In the genomic region with DNA sequence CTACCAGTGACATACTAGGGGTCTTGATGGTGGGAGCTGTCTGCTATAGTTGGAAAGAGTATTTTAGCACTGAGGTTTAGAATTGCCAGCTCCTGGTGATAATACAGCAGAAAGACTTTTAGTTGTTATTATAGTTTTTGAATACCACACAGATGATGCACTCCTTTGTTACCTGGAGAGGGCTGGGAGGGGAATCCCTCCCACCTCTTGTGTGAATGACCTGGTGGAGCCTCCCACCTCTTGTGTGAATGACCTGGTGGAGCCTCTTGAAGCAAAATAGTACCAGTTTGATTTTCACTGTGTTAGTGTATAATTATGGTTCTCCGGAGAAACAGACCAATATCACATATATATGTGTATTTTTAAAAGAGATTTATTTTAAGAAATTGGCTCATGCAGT, we compare ENCODE assay signal across 20 cellular contexts. TPM values are rescaled to one million over a fixed set of nuclear protein-coding genes. Genes with fewer than 3 reads are reported as not detected.
DNase-seq lines count a peak whose midpoint lies in the region; ATAC-seq and TF ChIP-seq lines count a peak whose summit lies in the region.
"Had no signal": no experiment of that assay in that cellular context is flagged by ENCODE, and none has a peak within 500 bp of the region (broad histone marks: within the 10 kb centered on the region; RNA-seq: fewer than 3 reads in every experiment).

No MANE protein-coding gene starts in this region.

- H3K9me3 Mint-ChIP-seq in CD4-positive, alpha-beta memory T cell = no peaks in the 10 kb centered on the region
- H3K9me3 Mint-ChIP-seq: activated T-helper 2 cell treated with anti-CD3 and anti-CD28 coated beads, Interferon-gamma antibody, Interleukin-2, Interleukin-4, amounts not matched to agents 10 μg/mL and 5 μg/mL and 100 μg/mL, durations not matched to agents 14 hours and 24 hours and 36 hours; naive thymus-derived CD8-positive, alpha-beta T cell had no signal

- no peak overlapping the region for H3K27ac Mint-ChIP-seq in CD4-positive, alpha-beta memory T cell
- H3K27ac Mint-ChIP-seq: activated T-helper 2 cell treated with anti-CD3 and anti-CD28 coated beads, Interferon-gamma antibody, Interleukin-2, Interleukin-4, amounts not matched to agents 10 μg/mL and 5 μg/mL and 100 μg/mL, durations not matched to agents 14 hours and 24 hours and 36 hours; T-helper 1 cell treated with Interleukin-12 subunit alpha and Interleukin-12 subunit beta and Interleukin-4 antibody, amounts not matched to agents 30 μg/mL and 1 μg/mL, for 36 hours had no signal

- H3K27me3 ChIP-seq in SK-N-SH (ENCODE audit: insufficient read depth) (no peaks in the 10 kb centered on the region), rectal smooth muscle tissue (ENCODE audit: control insufficient read depth, insufficient read depth, low read length) (no peaks in the 10 kb centered on the region), testis (no peaks in the 10 kb centered on the region)
- H3K27me3 ChIP-seq in CD4-positive, alpha-beta memory T cell (ENCODE audit: insufficient read depth, low read length) = no peaks in the 10 kb centered on the region
- H3K27me3 ChIP-seq: BLaER1, pancreas, tibial nerve had no signal

- no peak overlapping the region for H3K9ac ChIP-seq in SK-N-SH
- H3K9ac ChIP-seq in rectal smooth muscle tissue (ENCODE audit: low read length) = no peak overlapping the region
- H3K9ac ChIP-seq: BLaER1 had no signal

- H3K27ac ChIP-seq in SK-N-SH (ENCODE audit: low read depth in 2 of 2, low read length in 1 of 2) (peak overlapping the region; percentile 54 to 73; a peak in 3 of 4 replicates), rectal smooth muscle tissue (ENCODE audit: low read depth, low read length) (peak overlapping the region; percentile 21), testis (no peak overlapping the region)
- H3K27ac ChIP-seq in CD4-positive, alpha-beta memory T cell (ENCODE audit: low read depth, low read length) = no peak overlapping the region
- H3K27ac ChIP-seq: BLaER1, pancreas had no signal

- WGBS in SK-N-SH (ENCODE audit: low lambda C conversion rate) = 100% methylated on average over 1 of the region's 1 CpG
- 86 to 100% methylated on average over 1 of the region's 1 CpG for WGBS in testis, 2 donors

- H3K4me1 Mint-ChIP-seq in CD4-positive, alpha-beta memory T cell = peaks cover 23 to 34% (median 29%) of the 10 kb centered on the region in 4 donors

- H3K4me3 Mint-ChIP-seq in CD4-positive, alpha-beta memory T cell = no peak overlapping the region
- H3K4me3 Mint-ChIP-seq: naive thymus-derived CD8-positive, alpha-beta T cell; T-helper 1 cell treated with Interleukin-12 subunit alpha and Interleukin-12 subunit beta and Interleukin-4 antibody, amounts not matched to agents 30 μg/mL and 1 μg/mL, for 36 hours had no signal

- H3K9me3 ChIP-seq in SK-N-SH (no peaks in the 10 kb centered on the region), testis (no peaks in the 10 kb centered on the region)
- no peaks in the 10 kb centered on the region for H3K9me3 ChIP-seq in CD4-positive, alpha-beta memory T cell (ENCODE audit: control insufficient read depth in 1 of 2, low read length in 2 of 2)
- H3K9me3 ChIP-seq: BLaER1, pancreas, tibial nerve had no signal

- peaks cover 15 to 25% of the 10 kb centered on the region in 2 experiments; a peak in 2 of 4 replicates for H3K4me1 ChIP-seq in SK-N-SH (ENCODE audit: control insufficient read depth in 1 of 2, insufficient read depth in 2 of 2, low read depth in 1 of 2, low read length in 1 of 2)
- peaks cover 30% of the 10 kb centered on the region for H3K4me1 ChIP-seq in rectal smooth muscle tissue (ENCODE audit: control insufficient read depth, insufficient read depth, low read length)
- peaks cover 14% of the 10 kb centered on the region for H3K4me1 ChIP-seq in testis
- peaks cover 18% of the 10 kb centered on the region for H3K4me1 ChIP-seq in CD4-positive, alpha-beta memory T cell (ENCODE audit: insufficient read depth, low read length)

- H3K9me2 ChIP-seq in SK-N-SH = no peaks in the 10 kb centered on the region

- no peak for TF ChIP-seq POLR2A in testis (IDR thresholded peaks at IDR 0.05)

- no peaks in the 10 kb centered on the region for H3K27me3 Mint-ChIP-seq in CD4-positive, alpha-beta memory T cell
- H3K27me3 Mint-ChIP-seq: naive thymus-derived CD8-positive, alpha-beta T cell had no signal

- H3K79me2 ChIP-seq in SK-N-SH (ENCODE audit: insufficient read depth) = peaks cover 58% of the 10 kb centered on the region

- no peak for TF ChIP-seq EP300 in SK-N-SH (IDR thresholded peaks at IDR 0.05; ENCODE audit: borderline replicate concordance in 1 of 2, low read depth in 1 of 2, low read length in 1 of 2)

- H3K36me3 Mint-ChIP-seq in CD4-positive, alpha-beta memory T cell = peaks cover 0 to 4% of the 10 kb centered on the region in 2 donors

- ATAC-seq in SK-N-SH treated with all-trans-retinoic acid at 6 μM for 48 hours = no peak
- ATAC-seq in HG03025 (IDR thresholded peaks at IDR 0.05; ENCODE audit: low FRiP score, unreplicated experiment) = no peak
- ATAC-seq: naive thymus-derived CD8-positive, alpha-beta T cell; sciatic nerve had no signal

- DNase-seq in SK-N-SH (no peak), epithelial cell of esophagus (ENCODE audit: low read depth) (peak; percentile 46), testis (no peak), A172 (ENCODE audit: low spot score) (no peak)
- DNase-seq in CD4-positive, alpha-beta memory T cell = no peak
- DNase-seq: activated CD4-positive, alpha-beta T cell treated with anti-CD3 and anti-CD28 coated beads for 48 hours; Karpas-422; naive thymus-derived CD8-positive, alpha-beta T cell; NCI-H1105; NCI-H524 treated with DMSO at 0.1 percent for 48 hours; OCI-M1; pancreas had no signal

- CTCF ChIA-PET in SK-N-SH (lab: Yijun Ruan, JAX) = no interaction called here
- CTCF ChIA-PET in CD4-positive, alpha-beta memory T cell (lab: Charles Lee; ENCODE audit: partially characterized antibody) = no interaction called here

- TF ChIP-seq RAD21 in SK-N-SH (IDR thresholded peaks at IDR 0.05; ENCODE audit: low read length) = no peak

- H3K4me2 ChIP-seq in SK-N-SH = peak overlapping the region; percentile 64
- H3K4me2 ChIP-seq: BLaER1 had no signal

- H2AFZ ChIP-seq in SK-N-SH (ENCODE audit: low read depth) = no peak overlapping the region

- peaks cover 22% of the 10 kb centered on the region for H3F3A ChIP-seq in SK-N-SH (replicated peaks; ENCODE audit: insufficient read depth)

- TF ChIP-seq CTCF in SK-N-SH (IDR thresholded peaks at IDR 0.05) (no peak), epithelial cell of esophagus (IDR thresholded peaks at IDR 0.05; ENCODE audit: insufficient read depth, low read depth, low read length, missing control alignments) (no peak), testis (IDR thresholded peaks at IDR 0.05) (no peak)

- intact Hi-C loops in testis (cut with DNase I; ENCODE audit: low total_unique reads) = no loop called here
- intact Hi-C loops in CD4-positive, alpha-beta memory T cell (cut with micrococcal nuclease) = loop anchor here (10.0 kb wide), 1 partner anchor 353 kb away; no protein-coding TSS in a partner anchor

- H3K4me3 ChIP-seq in SK-N-SH (ENCODE audit: low read depth in 2 of 2, low read length in 1 of 2) = no peak overlapping the region
- H3K4me3 ChIP-seq in epithelial cell of esophagus (ENCODE audit: low read length) = no peak overlapping the region
- H3K4me3 ChIP-seq in rectal smooth muscle tissue (ENCODE audit: low read length) = no peak overlapping the region
- H3K4me3 ChIP-seq in testis = no peak overlapping the region
- no peak overlapping the region for H3K4me3 ChIP-seq in CD4-positive, alpha-beta memory T cell (ENCODE audit: low read length in 2 of 2)
- H3K4me3 ChIP-seq: BLaER1, pancreas, tibial nerve had no signal

- POLR2A ChIA-PET in SK-N-SH (lab: Yijun Ruan, JAX) = no interaction called here
- POLR2A ChIA-PET in CD4-positive, alpha-beta memory T cell (lab: Charles Lee; ENCODE audit: partially characterized antibody) = no interaction called here

- peaks cover 5% of the 10 kb centered on the region for H4K20me1 ChIP-seq in SK-N-SH (ENCODE audit: insufficient read depth)
- H4K20me1 ChIP-seq: BLaER1 had no signal

- H3K36me3 ChIP-seq in SK-N-SH (replicated peaks in 1 of 2; ENCODE audit: control insufficient read depth in 1 of 2, insufficient read depth in 2 of 2, low read length in 1 of 2) (no peaks in the 10 kb centered on the region), rectal smooth muscle tissue (ENCODE audit: control insufficient read depth, insufficient read depth, low read length) (no peaks in the 10 kb centered on the region), testis (ENCODE audit: low read depth, missing control alignments) (no peaks in the 10 kb centered on the region)
- no peaks in the 10 kb centered on the region for H3K36me3 ChIP-seq in CD4-positive, alpha-beta memory T cell (ENCODE audit: insufficient read depth, low read length)
- H3K36me3 ChIP-seq: BLaER1, pancreas, tibial nerve had no signal

TF ChIP-seq in SK-N-SH, 30 proteins besides CTCF, POLR2A, EP300 and RAD21 (continues in another document):
- TF ChIP-seq FOXM1 (IDR thresholded peaks at IDR 0.05; ENCODE audit: low read depth) (no peak), GATA2 (CRISPR knock-in tag; IDR thresholded peaks at IDR 0.05) (no peak)

TF ChIP-seq in SK-N-SH treated with all-trans-retinoic acid at 6 μM for 48 hours, 23 proteins besides CTCF, POLR2A, EP300 and RAD21 (continues in another document):
- TF ChIP-seq ZFP3 (CRISPR knock-in tag; IDR thresholded peaks at IDR 0.05) (no peak), BACH2 (CRISPR knock-in tag; IDR thresholded peaks at IDR 0.05; ENCODE audit: borderline replicate concordance) (no peak), TOX (CRISPR knock-in tag; IDR thresholded peaks at IDR 0.05; ENCODE audit: borderline replicate concordance) (no peak), PPARA (CRISPR knock-in tag; IDR thresholded peaks at IDR 0.05; ENCODE audit: borderline replicate concordance) (no peak)
- TF ChIP-seq, protein P1, sequence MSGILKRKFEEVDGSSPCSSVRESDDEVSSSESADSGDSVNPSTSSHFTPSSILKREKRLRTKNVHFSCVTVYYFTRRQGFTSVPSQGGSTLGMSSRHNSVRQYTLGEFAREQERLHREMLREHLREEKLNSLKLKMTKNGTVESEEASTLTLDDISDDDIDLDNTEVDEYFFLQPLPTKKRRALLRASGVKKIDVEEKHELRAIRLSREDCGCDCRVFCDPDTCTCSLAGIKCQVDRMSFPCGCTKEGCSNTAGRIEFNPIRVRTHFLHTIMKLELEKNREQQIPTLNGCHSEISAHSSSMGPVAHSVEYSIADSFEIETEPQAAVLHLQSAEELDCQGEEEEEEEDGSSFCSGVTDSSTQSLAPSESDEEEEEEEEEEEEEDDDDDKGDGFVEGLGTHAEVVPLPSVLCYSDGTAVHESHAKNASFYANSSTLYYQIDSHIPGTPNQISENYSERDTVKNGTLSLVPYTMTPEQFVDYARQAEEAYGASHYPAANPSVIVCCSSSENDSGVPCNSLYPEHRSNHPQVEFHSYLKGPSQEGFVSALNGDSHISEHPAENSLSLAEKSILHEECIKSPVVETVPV (CRISPR knock-in tag; IDR thresholded peaks at IDR 0.05) = no peak

RNA-seq across cellular contexts. Expression of a gene that starts 3.3 kb away (rescaled TPM):
- polyA plus RNA-seq in SK-N-SH (2012; rRNA removed) (4.4 and 5.9 TPM in 2 replicates), testis (ENCODE audit: insufficient read depth, low read depth, low replicate concordance) (21.8 TPM)
- polyA plus RNA-seq in SK-N-SH (2012; cell fraction: cytosol; rRNA removed) = 3.3 and 4.1 TPM in 2 replicates
- 6.4 and 11.0 TPM in 2 replicates for polyA plus RNA-seq in SK-N-SH (2012; cell fraction: nucleus; rRNA removed)
- total RNA-seq in testis = 10 to 100 TPM; 50.6 to 71.8 TPM
- total RNA-seq in CD4-positive, alpha-beta memory T cell = 1 to 10 TPM; 3.9 to 4.2 TPM
- 1 to 10 TPM; 1.9 to 3.0 TPM for polyA plus RNA-seq in CD4-positive, alpha-beta memory T cell
- 3.3 and 5.0 TPM in 2 replicates for total RNA-seq in A172 (2014; rRNA removed; shearing (Covaris generic))

Comparison
In these comparisons a context has a peak if more than half of its experiments do, and no peak if none do; other contexts are left out.
1. H3K27ac ChIP-seq: peak in SK-N-SH (2 of 2) and rectal smooth muscle tissue (single experiment); none in testis (0 of 2) and CD4-positive, alpha-beta memory T cell (single experiment).